In the genomic region with DNA sequence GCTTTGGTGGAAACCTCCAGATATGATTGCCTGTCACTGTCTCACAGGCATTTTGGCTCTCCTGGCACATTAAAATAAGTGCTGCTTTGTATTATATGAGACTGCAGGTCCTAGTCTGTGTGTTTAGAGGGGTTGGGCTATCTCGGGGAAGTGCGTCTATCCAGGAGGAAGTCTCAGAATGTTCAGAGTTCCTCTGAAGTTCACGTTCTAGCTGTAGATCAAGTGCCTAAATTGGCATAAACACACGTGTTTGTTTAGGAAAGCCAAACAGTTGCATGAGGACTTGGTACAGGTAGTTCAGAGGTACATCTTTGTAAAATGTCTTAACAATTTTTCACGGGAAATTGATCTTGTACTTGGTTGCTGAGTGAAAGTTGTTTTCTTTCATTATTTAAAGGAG, we compare ENCODE assay signal across 1 cellular context.
A peak's percentile ranks its signal among the peaks of the same experiment; 100 is the strongest.
TF ChIP-seq lines count a peak whose summit lies in the region.

No MANE protein-coding gene starts in this region.

TF ChIP-seq in liver, 16 proteins besides CTCF, POLR2A, EP300 and RAD21 (continued from another document):
- TF ChIP-seq, protein P1, sequence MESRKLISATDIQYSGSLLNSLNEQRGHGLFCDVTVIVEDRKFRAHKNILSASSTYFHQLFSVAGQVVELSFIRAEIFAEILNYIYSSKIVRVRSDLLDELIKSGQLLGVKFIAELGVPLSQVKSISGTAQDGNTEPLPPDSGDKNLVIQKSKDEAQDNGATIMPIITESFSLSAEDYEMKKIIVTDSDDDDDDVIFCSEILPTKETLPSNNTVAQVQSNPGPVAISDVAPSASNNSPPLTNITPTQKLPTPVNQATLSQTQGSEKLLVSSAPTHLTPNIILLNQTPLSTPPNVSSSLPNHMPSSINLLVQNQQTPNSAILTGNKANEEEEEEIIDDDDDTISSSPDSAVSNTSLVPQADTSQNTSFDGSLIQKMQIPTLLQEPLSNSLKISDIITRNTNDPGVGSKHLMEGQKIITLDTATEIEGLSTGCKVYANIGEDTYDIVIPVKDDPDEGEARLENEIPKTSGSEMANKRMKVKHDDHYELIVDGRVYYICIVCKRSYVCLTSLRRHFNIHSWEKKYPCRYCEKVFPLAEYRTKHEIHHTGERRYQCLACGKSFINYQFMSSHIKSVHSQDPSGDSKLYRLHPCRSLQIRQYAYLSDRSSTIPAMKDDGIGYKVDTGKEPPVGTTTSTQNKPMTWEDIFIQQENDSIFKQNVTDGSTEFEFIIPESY (IDR thresholded peaks at IDR 0.05): no peak
- TF ChIP-seq YY1 (IDR thresholded peaks at IDR 0.05) (peak; percentile 12), FOXA1 (IDR thresholded peaks at IDR 0.05) (no peak), TAF1 (conservative IDR thresholded peaks at IDR 0.05) (no peak), FOXA2 (IDR thresholded peaks at IDR 0.05) (peak; percentile 35), NR2F2 (IDR thresholded peaks at IDR 0.05) (no peak)
- TF ChIP-seq, protein P2, sequence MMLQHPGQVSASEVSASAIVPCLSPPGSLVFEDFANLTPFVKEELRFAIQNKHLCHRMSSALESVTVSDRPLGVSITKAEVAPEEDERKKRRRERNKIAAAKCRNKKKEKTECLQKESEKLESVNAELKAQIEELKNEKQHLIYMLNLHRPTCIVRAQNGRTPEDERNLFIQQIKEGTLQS (IDR thresholded peaks at IDR 0.05): no peak
TF ChIP-seq in liver: peak in this region for 10.
